Comparison of ENCODE assay signal across 1 cellular context in the genomic region with DNA sequence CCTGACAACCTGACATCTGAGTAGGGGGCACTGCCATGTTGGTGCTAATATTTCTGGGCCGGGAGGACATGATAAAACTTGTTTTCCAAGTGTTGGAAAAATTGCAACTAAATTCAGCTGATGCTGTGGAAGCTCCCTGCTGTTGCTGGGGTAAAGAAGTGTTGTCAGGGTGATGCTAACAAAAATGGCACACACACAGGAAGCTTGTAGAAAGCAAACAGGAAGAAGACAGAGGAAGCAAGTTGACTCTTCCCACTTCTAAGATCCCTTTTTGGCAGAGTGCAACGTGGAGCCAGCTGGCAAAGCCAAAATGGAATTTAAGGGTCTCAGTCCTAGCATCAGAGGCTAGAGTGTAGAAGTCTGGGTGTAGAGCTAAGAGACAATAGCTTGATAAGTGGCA.
TF ChIP-seq lines count a peak whose summit lies in the region.

No MANE protein-coding gene starts in this region.

TF ChIP-seq in GM12878, 131 proteins besides CTCF, POLR2A, EP300 and RAD21:
- no peak for TF ChIP-seq BACH1 (IDR thresholded peaks at IDR 0.05; ENCODE audit: borderline replicate concordance)
- TF ChIP-seq, protein P1, sequence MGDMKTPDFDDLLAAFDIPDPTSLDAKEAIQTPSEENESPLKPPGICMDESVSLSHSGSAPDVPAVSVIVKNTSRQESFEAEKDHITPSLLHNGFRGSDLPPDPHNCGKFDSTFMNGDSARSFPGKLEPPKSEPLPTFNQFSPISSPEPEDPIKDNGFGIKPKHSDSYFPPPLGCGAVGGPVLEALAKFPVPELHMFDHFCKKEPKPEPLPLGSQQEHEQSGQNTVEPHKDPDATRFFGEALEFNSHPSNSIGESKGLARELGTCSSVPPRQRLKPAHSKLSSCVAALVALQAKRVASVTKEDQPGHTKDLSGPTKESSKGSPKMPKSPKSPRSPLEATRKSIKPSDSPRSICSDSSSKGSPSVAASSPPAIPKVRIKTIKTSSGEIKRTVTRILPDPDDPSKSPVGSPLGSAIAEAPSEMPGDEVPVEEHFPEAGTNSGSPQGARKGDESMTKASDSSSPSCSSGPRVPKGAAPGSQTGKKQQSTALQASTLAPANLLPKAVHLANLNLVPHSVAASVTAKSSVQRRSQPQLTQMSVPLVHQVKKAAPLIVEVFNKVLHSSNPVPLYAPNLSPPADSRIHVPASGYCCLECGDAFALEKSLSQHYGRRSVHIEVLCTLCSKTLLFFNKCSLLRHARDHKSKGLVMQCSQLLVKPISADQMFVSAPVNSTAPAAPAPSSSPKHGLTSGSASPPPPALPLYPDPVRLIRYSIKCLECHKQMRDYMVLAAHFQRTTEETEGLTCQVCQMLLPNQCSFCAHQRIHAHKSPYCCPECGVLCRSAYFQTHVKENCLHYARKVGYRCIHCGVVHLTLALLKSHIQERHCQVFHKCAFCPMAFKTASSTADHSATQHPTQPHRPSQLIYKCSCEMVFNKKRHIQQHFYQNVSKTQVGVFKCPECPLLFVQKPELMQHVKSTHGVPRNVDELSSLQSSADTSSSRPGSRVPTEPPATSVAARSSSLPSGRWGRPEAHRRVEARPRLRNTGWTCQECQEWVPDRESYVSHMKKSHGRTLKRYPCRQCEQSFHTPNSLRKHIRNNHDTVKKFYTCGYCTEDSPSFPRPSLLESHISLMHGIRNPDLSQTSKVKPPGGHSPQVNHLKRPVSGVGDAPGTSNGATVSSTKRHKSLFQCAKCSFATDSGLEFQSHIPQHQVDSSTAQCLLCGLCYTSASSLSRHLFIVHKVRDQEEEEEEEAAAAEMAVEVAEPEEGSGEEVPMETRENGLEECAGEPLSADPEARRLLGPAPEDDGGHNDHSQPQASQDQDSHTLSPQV (IDR thresholded peaks at IDR 0.05), result no peak
- TF ChIP-seq SIX5 (IDR thresholded peaks at IDR 0.05; ENCODE audit: low read depth, low read length, severe bottlenecking), result no peak
- no peak for TF ChIP-seq BMI1 (IDR thresholded peaks at IDR 0.05; ENCODE audit: borderline replicate concordance)
- TF ChIP-seq ZNF207 (IDR thresholded peaks at IDR 0.05; ENCODE audit: borderline replicate concordance), result no peak
- TF ChIP-seq SRF (IDR thresholded peaks at IDR 0.05; ENCODE audit: low read depth in 2 of 2, low read length in 2 of 2), result no peak
- TF ChIP-seq, protein P2, sequence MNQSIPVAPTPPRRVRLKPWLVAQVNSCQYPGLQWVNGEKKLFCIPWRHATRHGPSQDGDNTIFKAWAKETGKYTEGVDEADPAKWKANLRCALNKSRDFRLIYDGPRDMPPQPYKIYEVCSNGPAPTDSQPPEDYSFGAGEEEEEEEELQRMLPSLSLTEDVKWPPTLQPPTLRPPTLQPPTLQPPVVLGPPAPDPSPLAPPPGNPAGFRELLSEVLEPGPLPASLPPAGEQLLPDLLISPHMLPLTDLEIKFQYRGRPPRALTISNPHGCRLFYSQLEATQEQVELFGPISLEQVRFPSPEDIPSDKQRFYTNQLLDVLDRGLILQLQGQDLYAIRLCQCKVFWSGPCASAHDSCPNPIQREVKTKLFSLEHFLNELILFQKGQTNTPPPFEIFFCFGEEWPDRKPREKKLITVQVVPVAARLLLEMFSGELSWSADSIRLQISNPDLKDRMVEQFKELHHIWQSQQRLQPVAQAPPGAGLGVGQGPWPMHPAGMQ (IDR thresholded peaks at IDR 0.05; ENCODE audit: borderline replicate concordance), result no peak
- no peak for TF ChIP-seq ATF7 (IDR thresholded peaks at IDR 0.05; ENCODE audit: low read depth)
- TF ChIP-seq HDAC2 (IDR thresholded peaks at IDR 0.05), result no peak
- TF ChIP-seq STAT3 (IDR thresholded peaks at IDR 0.05; ENCODE audit: low read depth, low read length), result no peak
